9 cellular contexts compared by ENCODE assay signal in the genomic region with DNA sequence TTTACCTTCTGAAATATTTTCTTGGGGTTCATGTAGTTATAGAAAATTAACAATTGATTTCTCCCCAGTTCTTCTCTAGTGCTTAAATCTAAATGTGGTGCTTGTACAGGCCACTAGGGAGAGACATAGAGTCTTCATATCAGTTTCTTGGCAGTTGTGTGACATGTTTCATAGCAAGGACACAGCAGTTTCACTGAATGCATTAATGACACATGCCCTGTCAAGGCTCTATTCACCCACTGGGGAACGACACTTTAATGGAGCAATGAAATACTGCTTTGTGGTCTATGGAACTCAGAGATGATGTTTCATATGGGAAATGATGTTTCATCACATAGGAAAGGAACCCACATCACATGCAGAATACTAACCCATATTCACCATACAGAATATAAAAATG. TPM values are rescaled to one million over a fixed set of nuclear protein-coding genes. Genes with fewer than 3 reads are reported as not detected.
DNase-seq lines count a peak whose midpoint lies in the region; ATAC-seq, FAIRE-seq and TF ChIP-seq lines count a peak whose summit lies in the region.
"Had no signal": no experiment of that assay in that cellular context is flagged by ENCODE, and none has a peak within 500 bp of the region (broad histone marks: within the 10 kb centered on the region; RNA-seq: fewer than 3 reads in every experiment).

No MANE protein-coding gene starts in this region.

- H3K36me3 ChIP-seq in SJSA1 (no peaks in the 10 kb centered on the region), small intestine (ENCODE audit: control insufficient read depth in 2 of 2, insufficient read depth in 2 of 2, low read length in 2 of 2) (no peaks in the 10 kb centered on the region)

- WGBS in small intestine, 3 donors = 22 to 25% (median 23%) methylated on average over 1 of the region's 1 CpG

- no peak overlapping the region for H3K27ac ChIP-seq in SJSA1
- H3K27ac ChIP-seq in small intestine (ENCODE audit: low read depth in 1 of 2, low read length in 1 of 2) = no peak overlapping the region

- H3K27me3 ChIP-seq in SJSA1 (replicated peaks) (no peaks in the 10 kb centered on the region), small intestine (ENCODE audit: control insufficient read depth in 2 of 2, insufficient read depth in 2 of 2, low read length in 2 of 2) (no peaks in the 10 kb centered on the region)

- peak; percentile 22 for DNase-seq in DMS114 treated with DMSO at 0.1 percent for 48 hours (lab: John Stamatoyannopoulos, UW; ENCODE audit: unreplicated experiment)
- peak; percentile 44 to 54 for DNase-seq in SJSA1 (ENCODE audit: low read depth in 1 of 2, low spot score in 2 of 2)
- peak; percentile 76 for DNase-seq in fibroblast of villous mesenchyme (ENCODE audit: low read depth)
- peak; percentile 7 for DNase-seq in small intestine
- DNase-seq in activated CD8-positive, alpha-beta memory T cell treated with anti-CD3 and anti-CD28 coated beads for 24 hours = no peak

- ATAC-seq in GM19372 (IDR thresholded peaks at IDR 0.05; ENCODE audit: low read depth, unreplicated experiment) (peak; percentile 44), HG03460 (IDR thresholded peaks at IDR 0.05; ENCODE audit: unreplicated experiment) (peak; percentile 56), HG03439 (IDR thresholded peaks at IDR 0.05; ENCODE audit: unreplicated experiment) (no peak)

- H3K4me3 ChIP-seq in SJSA1 (no peak overlapping the region), fibroblast of villous mesenchyme (ENCODE audit: low read depth, low read length) (peak overlapping the region; percentile 86), small intestine (ENCODE audit: low read depth in 1 of 2, low read length in 2 of 2) (no peak overlapping the region)

- H3K9me3 ChIP-seq in SJSA1 (replicated peaks) = no peaks in the 10 kb centered on the region
- H3K9me3 ChIP-seq in small intestine (ENCODE audit: control insufficient read depth, low read depth) = no peaks in the 10 kb centered on the region

- no peak for FAIRE-seq in small intestine (lab: Jason Lieb, UNC)
- FAIRE-seq: TTC549 had no signal

- H3K4me1 ChIP-seq in SJSA1 (replicated peaks) (peaks cover 32% of the 10 kb centered on the region), small intestine (ENCODE audit: control insufficient read depth in 2 of 2, insufficient read depth in 1 of 2, low read depth in 1 of 2, low read length in 1 of 2) (no peaks in the 10 kb centered on the region)

- peak; percentile 82 for TF ChIP-seq CTCF in fibroblast of villous mesenchyme (IDR thresholded peaks at IDR 0.05; ENCODE audit: insufficient read depth, low read depth, low read length)

RNA-seq across cellular contexts. Expression of a gene that starts 2.8 kb away (rescaled TPM):
- 14.3 and 19.0 TPM in 2 replicates for total RNA-seq in SJSA1 (2014; rRNA removed; shearing (Covaris generic))
- total RNA-seq in fibroblast of villous mesenchyme = 30.3 and 77.3 TPM in 2 replicates
- 1 to 10 TPM in 1 of 3 donors, under 1 TPM in 1, not detected in 1; 0.81 to 9.1 TPM for polyA plus RNA-seq in small intestine
